In genomic region chr13:76663941-76664340, GRCh38 we compare ENCODE assay signal across 16 cellular contexts.
A peak's percentile ranks its signal among the peaks of the same experiment; 100 is the strongest.
DNase-seq lines count a peak whose midpoint lies in the region; ATAC-seq and TF ChIP-seq lines count a peak whose summit lies in the region.
"Had no signal": no experiment of that assay in that cellular context is flagged by ENCODE, and none has a peak within 500 bp of the region (broad histone marks: within the 10 kb centered on the region; RNA-seq: fewer than 3 reads in every experiment).

No MANE protein-coding gene starts in this region.

- H3K27ac Mint-ChIP-seq in dendritic cell treated with granulocyte-macrophage colony-stimulating factor and Interleukin-4, amounts not matched to agents 40 ng/mL and 50 ng/mL, for 4 days: peak overlapping the region; percentile 65
- no peak overlapping the region for H3K27ac Mint-ChIP-seq in osteocyte (ENCODE audit: unreplicated experiment)
- H3K27ac Mint-ChIP-seq: activated CD4-positive, alpha-beta T cell treated with anti-CD3 and anti-CD28 coated beads, Interleukin-2, amount 10 ng/mL, durations not matched to agents 7 days and 5 days; activated T-helper 1 cell treated with anti-CD3 and anti-CD28 coated beads, Interleukin-12 subunit alpha, Interleukin-12 subunit beta, Interleukin-2, Interleukin-4 antibody, amounts not matched to agents 30 ng/mL and 10 ng/mL and 1 ng/mL, durations not matched to agents 14 hours and 24 hours and 36 hours; endodermal cell had no signal

- no peaks in the 10 kb centered on the region for H3K36me3 ChIP-seq in lung (ENCODE audit: control insufficient read depth in 2 of 2, insufficient read depth in 2 of 2, low read length in 2 of 2)
- H3K36me3 ChIP-seq: ovary had no signal

- no peaks in the 10 kb centered on the region for H3K27me3 ChIP-seq in lung (ENCODE audit: control insufficient read depth, insufficient read depth)
- H3K27me3 ChIP-seq: ovary had no signal

- peak; percentile 25 for ATAC-seq in lung (ENCODE audit: insufficient read depth, low FRiP score)
- ATAC-seq in GM18858 (IDR thresholded peaks at IDR 0.05; ENCODE audit: unreplicated experiment): no peak
- ATAC-seq: GM12878 had no signal

- H3K9me3 ChIP-seq in lung (ENCODE audit: control insufficient read depth in 2 of 2, insufficient read depth in 1 of 2, low read length in 1 of 2): no peaks in the 10 kb centered on the region
- H3K9me3 ChIP-seq: ovary had no signal

- WGBS in lung, 2 donors: 0 to 9% methylated on average over 1 of the region's 1 CpG

- H3K36me3 Mint-ChIP-seq in dendritic cell treated with granulocyte-macrophage colony-stimulating factor and Interleukin-4, amounts not matched to agents 40 ng/mL and 50 ng/mL, for 4 days (ENCODE audit: low read depth): no peaks in the 10 kb centered on the region
- no peaks in the 10 kb centered on the region for H3K36me3 Mint-ChIP-seq in osteocyte (ENCODE audit: unreplicated experiment)

- H3K4me3 Mint-ChIP-seq in dendritic cell treated with granulocyte-macrophage colony-stimulating factor and Interleukin-4, amounts not matched to agents 40 ng/mL and 50 ng/mL, for 4 days: peak overlapping the region; percentile 37
- no peak overlapping the region for H3K4me3 Mint-ChIP-seq in osteocyte (ENCODE audit: unreplicated experiment)
- H3K4me3 Mint-ChIP-seq: activated CD4-positive, alpha-beta T cell treated with anti-CD3 and anti-CD28 coated beads, Interleukin-2, amount 10 ng/mL, durations not matched to agents 7 days and 5 days; activated T-helper 1 cell treated with anti-CD3 and anti-CD28 coated beads, Interleukin-12 subunit alpha, Interleukin-12 subunit beta, Interleukin-2, Interleukin-4 antibody, amounts not matched to agents 30 ng/mL and 10 ng/mL and 1 ng/mL, durations not matched to agents 14 hours and 24 hours and 36 hours; endodermal cell had no signal

- no peaks in the 10 kb centered on the region for H3K9me3 Mint-ChIP-seq in dendritic cell treated with granulocyte-macrophage colony-stimulating factor and Interleukin-4, amounts not matched to agents 40 ng/mL and 50 ng/mL, for 4 days
- H3K9me3 Mint-ChIP-seq in osteocyte (ENCODE audit: unreplicated experiment): no peaks in the 10 kb centered on the region
- H3K9me3 Mint-ChIP-seq: activated CD4-positive, alpha-beta T cell treated with anti-CD3 and anti-CD28 coated beads, Interleukin-2, amount 10 ng/mL, durations not matched to agents 7 days and 5 days; activated T-helper 1 cell treated with anti-CD3 and anti-CD28 coated beads, Interleukin-12 subunit alpha, Interleukin-12 subunit beta, Interleukin-2, Interleukin-4 antibody, amounts not matched to agents 30 ng/mL and 10 ng/mL and 1 ng/mL, durations not matched to agents 14 hours and 24 hours and 36 hours; endodermal cell had no signal

- intact Hi-C loops in dendritic cell treated with granulocyte-macrophage colony-stimulating factor and Interleukin-4, amounts not matched to agents 40 ng/mL and 50 ng/mL, for 4 days (cut with micrococcal nuclease): loop anchor here (10.0 kb wide), 1 partner anchor 161 kb away; no protein-coding TSS in a partner anchor

- H3K27me3 Mint-ChIP-seq in dendritic cell treated with granulocyte-macrophage colony-stimulating factor and Interleukin-4, amounts not matched to agents 40 ng/mL and 50 ng/mL, for 4 days: no peaks in the 10 kb centered on the region
- H3K27me3 Mint-ChIP-seq in osteocyte (ENCODE audit: unreplicated experiment): peaks cover 36% of the 10 kb centered on the region

- H3K27ac ChIP-seq in lung (ENCODE audit: low read depth in 1 of 2, low read length in 1 of 2): no peak overlapping the region
- H3K27ac ChIP-seq: ovary had no signal

- H3K4me1 ChIP-seq in lung (ENCODE audit: control insufficient read depth in 2 of 2, insufficient read depth in 2 of 2, low read length in 2 of 2): peaks cover 0 to 3% of the 10 kb centered on the region in 2 donors

- DNase-seq in AG10803 (ENCODE audit: low read depth) (peak; percentile 27), MV-4-11 (lab: John Stamatoyannopoulos, UW) (peak; percentile 39), lung (ENCODE audit: low spot score) (no peak), osteocyte (ENCODE audit: extremely low spot score, unreplicated experiment) (no peak), DMS79 treated with DMSO at 0.1 percent for 48 hours (lab: John Stamatoyannopoulos, UW) (no peak), hepatic stellate cell (ENCODE audit: low spot score) (no peak)
- DNase-seq: activated CD4-positive, alpha-beta T cell treated with anti-CD3 and anti-CD28 coated beads, Interleukin-2, amount 10 ng/mL, durations not matched to agents 7 days and 5 days; DND-41; endodermal cell; KBM-7; ovary; stimulated activated CD4-positive, alpha-beta T cell treated with anti-CD3 and anti-CD28 coated beads, Interleukin-2, amount 100 ng/mL, for 24 hours had no signal

- no peak overlapping the region for H3K4me3 ChIP-seq in AG10803 (ENCODE audit: low read length)
- no peak overlapping the region for H3K4me3 ChIP-seq in lung
- H3K4me3 ChIP-seq: GM12878, ovary had no signal

- TF ChIP-seq CTCF in AG10803 (conservative IDR thresholded peaks at IDR 0.05; ENCODE audit: low read length) (no peak), lung (IDR thresholded peaks at IDR 0.05; ENCODE audit: control extremely low read depth, extremely low read depth) (no peak), osteocyte (IDR thresholded peaks at IDR 0.05) (no peak)

- peaks cover 47% of the 10 kb centered on the region for H3K4me1 Mint-ChIP-seq in dendritic cell treated with granulocyte-macrophage colony-stimulating factor and Interleukin-4, amounts not matched to agents 40 ng/mL and 50 ng/mL, for 4 days (ENCODE audit: low read depth)
- H3K4me1 Mint-ChIP-seq in osteocyte (ENCODE audit: unreplicated experiment): no peaks in the 10 kb centered on the region
- H3K4me1 Mint-ChIP-seq: activated CD4-positive, alpha-beta T cell treated with anti-CD3 and anti-CD28 coated beads, Interleukin-2, amount 10 ng/mL, durations not matched to agents 7 days and 5 days had no signal

Comparison
In these comparisons a context has a peak if more than half of its experiments do, and no peak if none do; other contexts are left out.
1. DNase-seq: peak in AG10803 (single experiment) and MV-4-11 (single experiment); none in lung (single experiment), osteocyte (single experiment), DMS79 treated with DMSO at 0.1 percent for 48 hours (single experiment) and hepatic stellate cell (single experiment).